8 cellular contexts compared by ENCODE assay signal in genomic region chr18:24138884-24139616, GRCh38. TPM values are rescaled to one million over a fixed set of nuclear protein-coding genes. Genes with fewer than 3 reads are reported as not detected.
DNase-seq lines count a peak whose midpoint lies in the region; ATAC-seq and TF ChIP-seq lines count a peak whose summit lies in the region.

A gene with protein sequence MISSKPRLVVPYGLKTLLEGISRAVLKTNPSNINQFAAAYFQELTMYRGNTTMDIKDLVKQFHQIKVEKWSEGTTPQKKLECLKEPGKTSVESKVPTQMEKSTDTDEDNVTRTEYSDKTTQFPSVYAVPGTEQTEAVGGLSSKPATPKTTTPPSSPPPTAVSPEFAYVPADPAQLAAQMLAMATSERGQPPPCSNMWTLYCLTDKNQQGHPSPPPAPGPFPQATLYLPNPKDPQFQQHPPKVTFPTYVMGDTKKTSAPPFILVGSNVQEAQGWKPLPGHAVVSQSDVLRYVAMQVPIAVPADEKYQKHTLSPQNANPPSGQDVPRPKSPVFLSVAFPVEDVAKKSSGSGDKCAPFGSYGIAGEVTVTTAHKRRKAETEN (plus strand): TSS chr18:24139062. CDS start chr18:24143115, 4,053 bp downstream.

- H3K4me1 Mint-ChIP-seq in H9 = peaks cover 25 to 30% of the 10 kb centered on the region in 2 experiments

- no peak for TF ChIP-seq CTCF in H9 (conservative IDR thresholded peaks at IDR 0.05)
- no peak for TF ChIP-seq CTCF in spleen (IDR thresholded peaks at IDR 0.05 in 8 of 11, conservative IDR thresholded peaks at IDR 0.05 in 3 of 11)

- no peak for ATAC-seq in HG02970 (IDR thresholded peaks at IDR 0.05; ENCODE audit: low FRiP score, unreplicated experiment)

- no peaks in the 10 kb centered on the region for H4K20me1 ChIP-seq in H9 (ENCODE audit: control insufficient read depth, insufficient read depth, insufficient read length)

- no peak within 1 kb of the TSS for H2BK5ac ChIP-seq in H9 (ENCODE audit: insufficient read length, low read length)

- peak within 1 kb of the TSS; percentile 41 for H3K9ac ChIP-seq in H9 (ENCODE audit: extremely low read depth, insufficient read length, low read length)

- H2AK5ac ChIP-seq in H9 (ENCODE audit: insufficient read length, low read length) = no peak within 1 kb of the TSS

- H3K27me3 ChIP-seq in H9 (ENCODE audit: insufficient read depth, low read length) = no peaks in the 10 kb centered on the region
- H3K27me3 ChIP-seq in spleen (replicated peaks in 1 of 7) = peaks cover 0 to 17% (median 7%) of the 10 kb centered on the region in 7 donors

- intact Hi-C loops in spleen (cut with DNase I; ENCODE audit: low total_unique reads) = no loop called here

- no peaks in the 10 kb centered on the region for H3K79me1 ChIP-seq in H9 (ENCODE audit: insufficient read depth, low read depth, low read length, poor library complexity, severe bottlenecking)

- peaks cover 0 to 8% (median 0%) of the 10 kb centered on the region in 6 donors for H3K36me3 ChIP-seq in spleen

- H2BK15ac ChIP-seq in H9 (ENCODE audit: low read depth, low read length) = no peak within 1 kb of the TSS

- H3K14ac ChIP-seq in H9 (ENCODE audit: insufficient read depth, low read length) = peak within 1 kb of the TSS; percentile 37; the same call in 1 of the 2 replicates

- H3K9me3 ChIP-seq in H9 (ENCODE audit: control insufficient read depth, low read depth, low read length) (no peaks in the 10 kb centered on the region), spleen (no peaks in the 10 kb centered on the region)

- H4K91ac ChIP-seq in H9 (ENCODE audit: insufficient read length, low read depth, low read length) = no peak within 1 kb of the TSS

- H2BK120ac ChIP-seq in H9 (ENCODE audit: low read depth, low read length, poor library complexity, severe bottlenecking) = no peak within 1 kb of the TSS

- no peak within 1 kb of the TSS for H2BK20ac ChIP-seq in H9 (ENCODE audit: low read depth, low read length, poor library complexity, severe bottlenecking)

- no peak within 1 kb of the TSS for H3T11ph ChIP-seq in H9 (ENCODE audit: low read length)

- no peak within 1 kb of the TSS for H4K8ac ChIP-seq in H9 (replicated peaks; ENCODE audit: insufficient read length, low read depth, low read length)

- H3K27ac ChIP-seq in H9 (ENCODE audit: insufficient read length, low read depth, low read length) = peak within 1 kb of the TSS; percentile 86
- peak within 1 kb of the TSS in 6 of 8 donors; percentile 8 to 49 (median 34) for H3K27ac ChIP-seq in spleen

- no peak within 1 kb of the TSS for H4K5ac ChIP-seq in H9 (ENCODE audit: insufficient read length, low read depth, low read length)

- H3K4me3 ChIP-seq in spleen = peak within 1 kb of the TSS; percentile 43 to 74 (median 50)

- H3K4ac ChIP-seq in H9 (ENCODE audit: low read depth, low read length) = no peak within 1 kb of the TSS

- H3K9me3 Mint-ChIP-seq in H9 = peaks cover 2 to 4% of the 10 kb centered on the region in 2 experiments; a peak in 3 of 5 replicates

- no peak within 1 kb of the TSS for H3K23ac ChIP-seq in H9 (ENCODE audit: insufficient read length, low read depth, low read length)

- H3K18ac ChIP-seq in H9 (ENCODE audit: insufficient read length, low read depth, low read length) = peak within 1 kb of the TSS; percentile 54

- H3K4me1 ChIP-seq in H9 (ENCODE audit: insufficient read depth, low read length) (peaks cover 7% of the 10 kb centered on the region; the same call in 1 of the 2 replicates), spleen (peaks cover 0 to 20% (median 12%) of the 10 kb centered on the region in 6 donors)

- TF ChIP-seq POLR2A in spleen (IDR thresholded peaks at IDR 0.05) = peak in 1 of 3 donors; percentile 25

- no peak within 1 kb of the TSS for H2BK12ac ChIP-seq in H9 (ENCODE audit: insufficient read length, low read depth, low read length)

- H3K27me3 Mint-ChIP-seq in H9 (ENCODE audit: low read depth) = no peaks in the 10 kb centered on the region

- H3K4me2 ChIP-seq in H9 (ENCODE audit: insufficient read depth, insufficient read length, low read length) = peak within 1 kb of the TSS; percentile 53

- DNase-seq in GM03348 (ENCODE audit: low spot score) (peak; percentile 95), H9 (peak; percentile 95), NCI-H146 (lab: John Stamatoyannopoulos, UW) (peak; percentile 98), cerebellar cortex (ENCODE audit: low spot score) (peak; percentile 49), islet precursor cell (peak; percentile 90), spleen (peak; percentile 90)
- peak; percentile 60 for DNase-seq in activated CD4-positive, alpha-beta T cell treated with anti-CD3 and anti-CD28 coated beads for 1 hour

- H3K4me3 Mint-ChIP-seq in H9 = peak within 1 kb of the TSS; percentile 81 to 84

- H3K23me2 ChIP-seq in H9 (ENCODE audit: insufficient read length, low read depth, low read length, poor library complexity, severe bottlenecking) = peaks cover 3% of the 10 kb centered on the region

- H3K79me2 ChIP-seq in H9 (ENCODE audit: insufficient read depth, low read length) = no peaks in the 10 kb centered on the region

- peaks cover 2 to 8% (median 6%) of the 10 kb centered on the region in 3 experiments; a peak in 5 of 7 replicates for H3K36me3 Mint-ChIP-seq in H9 (ENCODE audit: insufficient read depth in 1 of 3, low read depth in 3 of 3)

- no peak within 1 kb of the TSS for H3K56ac ChIP-seq in H9 (ENCODE audit: insufficient read length, low read depth, low read length)

- H2AFZ ChIP-seq in H9 (ENCODE audit: low read length) = no peak within 1 kb of the TSS

- no CpG with 5 or more reads among the region's 59 CpGs for WGBS in H9 (ENCODE audit: extremely low coverage, insufficient read length, low lambda C conversion rate)
- WGBS in spleen, 5 donors = 4 to 8% (median 6%) methylated on average over 34 to 59 of the region's 59 CpGs

- peak within 1 kb of the TSS; percentile 27 to 95 (median 56); a peak in 4 of 7 replicates for H3K27ac Mint-ChIP-seq in H9

RNA-seq across cellular contexts. Expression of the gene that starts here (rescaled TPM):
- total RNA-seq in H9 (2021) (12.3 and 13.6 TPM in 2 replicates), spleen (1 to 10 TPM in 5 of 7 donors, under 1 TPM in 1, not detected in 1; 0.56 to 2.3 (median 1.3) TPM)
- polyA plus RNA-seq in spleen = 1 to 10 TPM; 1.4 to 2.2 (median 1.4) TPM
